In the genomic region with DNA sequence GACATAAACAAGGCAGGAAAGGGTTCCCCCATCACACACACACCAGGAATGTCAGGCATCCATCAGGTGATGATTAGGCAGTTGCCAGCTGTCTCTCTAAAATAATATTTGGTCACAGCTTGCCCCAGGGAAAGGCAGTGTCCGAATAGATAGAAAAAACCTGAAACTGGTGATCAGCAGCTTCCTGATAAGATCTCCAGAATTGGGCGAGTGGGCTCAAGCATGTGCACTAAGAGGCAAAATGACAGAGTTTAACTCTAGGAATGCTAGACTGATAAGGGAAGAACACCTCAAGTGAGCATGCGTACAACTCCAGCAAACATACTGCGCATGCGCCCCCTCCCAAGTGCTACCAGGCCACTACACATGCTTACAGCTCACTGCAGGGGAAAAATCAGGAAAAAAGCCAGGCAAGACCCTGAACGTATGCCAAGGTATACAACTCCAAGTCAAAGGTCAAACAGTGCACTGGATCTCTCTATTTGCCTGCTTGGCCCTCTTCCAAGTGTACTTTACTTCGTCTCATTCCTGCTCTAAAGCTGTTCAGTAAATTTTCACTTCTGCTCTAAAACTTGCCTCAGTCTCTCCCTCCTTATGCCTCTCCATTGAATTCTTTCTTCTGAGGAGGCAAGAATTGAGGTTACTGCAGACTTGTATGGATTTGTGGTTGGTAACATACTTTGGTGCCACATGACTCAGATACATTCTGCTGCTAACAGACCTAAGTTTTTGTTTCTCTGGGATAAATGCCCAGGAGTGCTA, we compare ENCODE assay signal across 1 cellular context.
TF ChIP-seq lines count a peak whose summit lies in the region.

No MANE protein-coding gene starts in this region.

TF ChIP-seq in HepG2, 621 proteins besides CTCF, POLR2A, EP300 and RAD21 (continued from another document and continues in another):
- TF ChIP-seq PHF21A (CRISPR knock-in tag; IDR thresholded peaks at IDR 0.05) = peak; percentile 71
- no peak for TF ChIP-seq ZNF672 (CRISPR knock-in tag; IDR thresholded peaks at IDR 0.05)
- peak; percentile 64; the same call in 1 of the 2 replicates for TF ChIP-seq CBX5 (CRISPR knock-in tag; IDR thresholded peaks at IDR 0.05; ENCODE audit: borderline replicate concordance)
- TF ChIP-seq, protein P1, sequence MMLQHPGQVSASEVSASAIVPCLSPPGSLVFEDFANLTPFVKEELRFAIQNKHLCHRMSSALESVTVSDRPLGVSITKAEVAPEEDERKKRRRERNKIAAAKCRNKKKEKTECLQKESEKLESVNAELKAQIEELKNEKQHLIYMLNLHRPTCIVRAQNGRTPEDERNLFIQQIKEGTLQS (CRISPR knock-in tag; IDR thresholded peaks at IDR 0.05) = no peak
- 0 out of 2 replicates have a peak, but pooled peaks have one; percentile 28 for TF ChIP-seq YEATS2 (CRISPR knock-in tag; IDR thresholded peaks at IDR 0.05; ENCODE audit: borderline replicate concordance)
- no peak for TF ChIP-seq MBD4 (IDR thresholded peaks at IDR 0.05; ENCODE audit: borderline replicate concordance, low read length)
- TF ChIP-seq FOXK2 (IDR thresholded peaks at IDR 0.05) = no peak
- peak; percentile 98 for TF ChIP-seq NR2F6 (IDR thresholded peaks at IDR 0.05)
- peak; percentile 99 for TF ChIP-seq NR2F6 (CRISPR knock-in tag; IDR thresholded peaks at IDR 0.05)
- TF ChIP-seq GLI4 (CRISPR knock-in tag; IDR thresholded peaks at IDR 0.05; ENCODE audit: borderline replicate concordance) = no peak
- TF ChIP-seq NR2F1 (CRISPR knock-in tag; IDR thresholded peaks at IDR 0.05) = peak; percentile 91 to 97
- peak; percentile 53; the same call in 1 of the 2 replicates for TF ChIP-seq ESRRA (CRISPR knock-in tag; IDR thresholded peaks at IDR 0.05; ENCODE audit: low read depth)
- no peak for TF ChIP-seq TRAFD1 (CRISPR knock-in tag; IDR thresholded peaks at IDR 0.05; ENCODE audit: borderline replicate concordance)
- TF ChIP-seq, protein P2, sequence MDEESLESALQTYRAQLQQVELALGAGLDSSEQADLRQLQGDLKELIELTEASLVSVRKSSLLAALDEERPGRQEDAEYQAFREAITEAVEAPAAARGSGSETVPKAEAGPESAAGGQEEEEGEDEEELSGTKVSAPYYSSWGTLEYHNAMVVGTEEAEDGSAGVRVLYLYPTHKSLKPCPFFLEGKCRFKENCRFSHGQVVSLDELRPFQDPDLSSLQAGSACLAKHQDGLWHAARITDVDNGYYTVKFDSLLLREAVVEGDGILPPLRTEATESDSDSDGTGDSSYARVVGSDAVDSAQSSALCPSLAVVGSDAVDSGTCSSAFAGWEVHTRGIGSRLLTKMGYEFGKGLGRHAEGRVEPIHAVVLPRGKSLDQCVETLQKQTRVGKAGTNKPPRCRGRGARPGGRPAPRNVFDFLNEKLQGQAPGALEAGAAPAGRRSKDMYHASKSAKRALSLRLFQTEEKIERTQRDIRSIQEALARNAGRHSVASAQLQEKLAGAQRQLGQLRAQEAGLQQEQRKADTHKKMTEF (CRISPR knock-in tag; IDR thresholded peaks at IDR 0.05) = peak; percentile 43
- peak; percentile 91; the same call in 1 of the 2 replicates for TF ChIP-seq NFIB (CRISPR knock-in tag; IDR thresholded peaks at IDR 0.05; ENCODE audit: borderline replicate concordance)
- TF ChIP-seq FOXP4 (CRISPR knock-in tag; IDR thresholded peaks at IDR 0.05) = peak; percentile 67
- TF ChIP-seq, protein P3, sequence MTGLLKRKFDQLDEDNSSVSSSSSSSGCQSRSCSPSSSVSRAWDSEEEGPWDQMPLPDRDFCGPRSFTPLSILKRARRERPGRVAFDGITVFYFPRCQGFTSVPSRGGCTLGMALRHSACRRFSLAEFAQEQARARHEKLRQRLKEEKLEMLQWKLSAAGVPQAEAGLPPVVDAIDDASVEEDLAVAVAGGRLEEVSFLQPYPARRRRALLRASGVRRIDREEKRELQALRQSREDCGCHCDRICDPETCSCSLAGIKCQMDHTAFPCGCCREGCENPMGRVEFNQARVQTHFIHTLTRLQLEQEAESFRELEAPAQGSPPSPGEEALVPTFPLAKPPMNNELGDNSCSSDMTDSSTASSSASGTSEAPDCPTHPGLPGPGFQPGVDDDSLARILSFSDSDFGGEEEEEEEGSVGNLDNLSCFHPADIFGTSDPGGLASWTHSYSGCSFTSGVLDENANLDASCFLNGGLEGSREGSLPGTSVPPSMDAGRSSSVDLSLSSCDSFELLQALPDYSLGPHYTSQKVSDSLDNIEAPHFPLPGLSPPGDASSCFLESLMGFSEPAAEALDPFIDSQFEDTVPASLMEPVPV (CRISPR knock-in tag; IDR thresholded peaks at IDR 0.05) = no peak
- TF ChIP-seq ZNF17 (CRISPR knock-in tag; IDR thresholded peaks at IDR 0.05) = no peak
- TF ChIP-seq PITX1 (CRISPR knock-in tag; IDR thresholded peaks at IDR 0.05) = peak; percentile 68
- TF ChIP-seq ZNF256 (CRISPR knock-in tag; conservative IDR thresholded peaks at IDR 0.05) = no peak
- TF ChIP-seq, protein P4, sequence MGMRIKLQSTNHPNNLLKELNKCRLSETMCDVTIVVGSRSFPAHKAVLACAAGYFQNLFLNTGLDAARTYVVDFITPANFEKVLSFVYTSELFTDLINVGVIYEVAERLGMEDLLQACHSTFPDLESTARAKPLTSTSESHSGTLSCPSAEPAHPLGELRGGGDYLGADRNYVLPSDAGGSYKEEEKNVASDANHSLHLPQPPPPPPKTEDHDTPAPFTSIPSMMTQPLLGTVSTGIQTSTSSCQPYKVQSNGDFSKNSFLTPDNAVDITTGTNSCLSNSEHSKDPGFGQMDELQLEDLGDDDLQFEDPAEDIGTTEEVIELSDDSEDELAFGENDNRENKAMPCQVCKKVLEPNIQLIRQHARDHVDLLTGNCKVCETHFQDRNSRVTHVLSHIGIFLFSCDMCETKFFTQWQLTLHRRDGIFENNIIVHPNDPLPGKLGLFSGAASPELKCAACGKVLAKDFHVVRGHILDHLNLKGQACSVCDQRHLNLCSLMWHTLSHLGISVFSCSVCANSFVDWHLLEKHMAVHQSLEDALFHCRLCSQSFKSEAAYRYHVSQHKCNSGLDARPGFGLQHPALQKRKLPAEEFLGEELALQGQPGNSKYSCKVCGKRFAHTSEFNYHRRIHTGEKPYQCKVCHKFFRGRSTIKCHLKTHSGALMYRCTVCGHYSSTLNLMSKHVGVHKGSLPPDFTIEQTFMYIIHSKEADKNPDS (CRISPR knock-in tag; IDR thresholded peaks at IDR 0.05) = no peak
- TF ChIP-seq TOE1 (CRISPR knock-in tag; IDR thresholded peaks at IDR 0.05) = 0 out of 2 replicates have a peak, but pooled peaks have one; percentile 32
- TF ChIP-seq HOXD1 (CRISPR knock-in tag; IDR thresholded peaks at IDR 0.05) = no peak
- peak; percentile 90 for TF ChIP-seq SALL1 (CRISPR knock-in tag; IDR thresholded peaks at IDR 0.05)
- TF ChIP-seq, protein P5, sequence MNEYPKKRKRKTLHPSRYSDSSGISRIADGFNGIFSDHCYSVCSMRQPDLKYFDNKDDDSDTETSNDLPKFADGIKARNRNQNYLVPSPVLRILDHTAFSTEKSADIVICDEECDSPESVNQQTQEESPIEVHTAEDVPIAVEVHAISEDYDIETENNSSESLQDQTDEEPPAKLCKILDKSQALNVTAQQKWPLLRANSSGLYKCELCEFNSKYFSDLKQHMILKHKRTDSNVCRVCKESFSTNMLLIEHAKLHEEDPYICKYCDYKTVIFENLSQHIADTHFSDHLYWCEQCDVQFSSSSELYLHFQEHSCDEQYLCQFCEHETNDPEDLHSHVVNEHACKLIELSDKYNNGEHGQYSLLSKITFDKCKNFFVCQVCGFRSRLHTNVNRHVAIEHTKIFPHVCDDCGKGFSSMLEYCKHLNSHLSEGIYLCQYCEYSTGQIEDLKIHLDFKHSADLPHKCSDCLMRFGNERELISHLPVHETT (CRISPR knock-in tag; conservative IDR thresholded peaks at IDR 0.05) = no peak
- TF ChIP-seq ZNF609 (CRISPR knock-in tag; IDR thresholded peaks at IDR 0.05; ENCODE audit: borderline replicate concordance) = peak; percentile 84
- TF ChIP-seq, protein P6, sequence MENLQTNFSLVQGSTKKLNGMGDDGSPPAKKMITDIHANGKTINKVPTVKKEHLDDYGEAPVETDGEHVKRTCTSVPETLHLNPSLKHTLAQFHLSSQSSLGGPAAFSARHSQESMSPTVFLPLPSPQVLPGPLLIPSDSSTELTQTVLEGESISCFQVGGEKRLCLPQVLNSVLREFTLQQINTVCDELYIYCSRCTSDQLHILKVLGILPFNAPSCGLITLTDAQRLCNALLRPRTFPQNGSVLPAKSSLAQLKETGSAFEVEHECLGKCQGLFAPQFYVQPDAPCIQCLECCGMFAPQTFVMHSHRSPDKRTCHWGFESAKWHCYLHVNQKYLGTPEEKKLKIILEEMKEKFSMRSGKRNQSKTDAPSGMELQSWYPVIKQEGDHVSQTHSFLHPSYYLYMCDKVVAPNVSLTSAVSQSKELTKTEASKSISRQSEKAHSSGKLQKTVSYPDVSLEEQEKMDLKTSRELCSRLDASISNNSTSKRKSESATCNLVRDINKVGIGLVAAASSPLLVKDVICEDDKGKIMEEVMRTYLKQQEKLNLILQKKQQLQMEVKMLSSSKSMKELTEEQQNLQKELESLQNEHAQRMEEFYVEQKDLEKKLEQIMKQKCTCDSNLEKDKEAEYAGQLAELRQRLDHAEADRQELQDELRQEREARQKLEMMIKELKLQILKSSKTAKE (CRISPR knock-in tag; IDR thresholded peaks at IDR 0.05; ENCODE audit: borderline replicate concordance) = no peak
- no peak for TF ChIP-seq ZNF280B (CRISPR knock-in tag; IDR thresholded peaks at IDR 0.05; ENCODE audit: borderline replicate concordance)
- 0 out of 2 replicates have a peak, but pooled peaks have one; percentile 31 for TF ChIP-seq SP4 (CRISPR knock-in tag; IDR thresholded peaks at IDR 0.05)
- no peak for TF ChIP-seq ZNF782 (CRISPR knock-in tag; IDR thresholded peaks at IDR 0.05; ENCODE audit: borderline replicate concordance)
- no peak for TF ChIP-seq ZBTB8A (CRISPR knock-in tag; IDR thresholded peaks at IDR 0.05; ENCODE audit: borderline replicate concordance, low read depth)
- no peak for TF ChIP-seq ZNF510 (CRISPR knock-in tag; IDR thresholded peaks at IDR 0.05; ENCODE audit: low read depth)
